14 cellular contexts compared by ENCODE assay signal in genomic region chr2:42195559-42195958, GRCh38. TPM values are rescaled to one million over a fixed set of nuclear protein-coding genes. Genes with fewer than 3 reads are reported as not detected.
DNase-seq lines count a peak whose midpoint lies in the region; ATAC-seq, FAIRE-seq and TF ChIP-seq lines count a peak whose summit lies in the region.
"Had no signal": no experiment of that assay in that cellular context is flagged by ENCODE, and none has a peak within 500 bp of the region (broad histone marks: within the 10 kb centered on the region; RNA-seq: fewer than 3 reads in every experiment).

No MANE protein-coding gene starts in this region.

- POLR2A ChIA-PET in GM12878 (lab: Charles Lee): interaction anchor here (0.9 to 2.0 kb wide), 4 partner anchors 13 to 98 kb away, joined by 3 to 6 read pairs (median 4); no protein-coding TSS in a partner anchor

- peaks cover 72% of the 10 kb centered on the region for H3K79me2 ChIP-seq in GM12878 (ENCODE audit: control insufficient read depth, insufficient read depth, low read length)

- no peak for TF ChIP-seq POLR2A in GM12878 (IDR thresholded peaks at IDR 0.05; ENCODE audit: low read depth, low read length)

- no peak overlapping the region for H3K4me2 ChIP-seq in GM12878 (ENCODE audit: control insufficient read depth, insufficient read depth)

- no peak overlapping the region for H2AFZ ChIP-seq in GM12878 (ENCODE audit: control insufficient read depth, low read depth, low read length)

- TF ChIP-seq CTCF in GM12878 (IDR thresholded peaks at IDR 0.05 in 2 of 3, conservative IDR thresholded peaks at IDR 0.05 in 1 of 3; ENCODE audit: control insufficient read depth in 2 of 3, extremely low read depth in 1 of 3, insufficient read depth in 1 of 3, low read depth in 3 of 3, low read length in 3 of 3): no peak

- FAIRE-seq in HTR-8/SVneo (lab: Jason Lieb, UNC) (no peak), GM12878 (lab: Jason Lieb, UNC) (no peak)

- ATAC-seq in GM12878 (no peak), left colon (peak; percentile 73), GM19455 (IDR thresholded peaks at IDR 0.05; ENCODE audit: unreplicated experiment) (no peak)
- ATAC-seq: activated naive CD4-positive, alpha-beta T cell treated with anti-CD3 and anti-CD28 coated beads, Interleukin-2, amount 50 U/mL, for 72 hours had no signal

- intact Hi-C loops in GM12878 (cut with micrococcal nuclease; ENCODE audit: unreplicated experiment) (no loop called here), left colon (cut with DNase I, micrococcal nuclease) (loop anchor here in 1 of 2 donors (10.0 kb wide), 1 partner anchor 101 kb away; no protein-coding TSS in a partner anchor)

- in situ Hi-C loops in GM12878 (cut with MboI): loop anchor here (5.0 kb wide), 1 partner anchor 98 kb away; no protein-coding TSS in a partner anchor

- RAD21 ChIA-PET in GM12878 (lab: Charles Lee; ENCODE audit: unreplicated experiment): interaction anchor here (0.9 to 3.5 kb wide), 8 partner anchors 12 to 133 kb away, joined by 3 to 64 read pairs (median 9); no protein-coding TSS in a partner anchor

- H3K4me3 ChIP-seq in GM12878: no peak overlapping the region
- H3K4me3 ChIP-seq: stomach had no signal

- H4K20me1 ChIP-seq in GM12878 (ENCODE audit: control insufficient read depth, insufficient read depth): no peaks in the 10 kb centered on the region

- H3K9ac ChIP-seq in GM12878 (ENCODE audit: control insufficient read depth, insufficient read depth, low read length): no peak overlapping the region

- DNase-seq in AG20443 (ENCODE audit: low spot score) (peak; percentile 24), HTR-8/SVneo (ENCODE audit: insufficient read length, low spot score) (peak; percentile 23), GM12878 (ENCODE audit: low read depth, low spot score) (no peak), left colon (no peak), middle frontal gyrus (ENCODE audit: extremely low spot score, low spot score) (no peak), HUDEP-2 (lab: John Stamatoyannopoulos, UW; ENCODE audit: unreplicated experiment in 76 of 76) (no peak), epidermal melanocyte (ENCODE audit: insufficient read length, low spot score) (no peak)
- DNase-seq: activated CD4-positive, alpha-beta memory T cell treated with anti-CD3 and anti-CD28 coated beads for 36 hours; Calu3; effector memory CD4-positive, alpha-beta T cell; stimulated activated CD4-positive, alpha-beta T cell treated with anti-CD3 and anti-CD28 coated beads, Interleukin-2, amount 100 ng/mL, for 24 hours; stomach had no signal

- no TSS peak for BruUV-seq in GM12878 (replicated peaks; lab: Mats Ljungman, UMichigan)

- TF ChIP-seq EP300 in GM12878 (IDR thresholded peaks at IDR 0.05; ENCODE audit: borderline replicate concordance in 1 of 2, control insufficient read depth in 1 of 2, low read depth in 2 of 2, low read length in 2 of 2): no peak

- TF ChIP-seq RAD21 in GM12878 (IDR thresholded peaks at IDR 0.05; ENCODE audit: insufficient read depth, low read depth, low read length): no peak

- peaks cover 19% of the 10 kb centered on the region; the same call in 1 of the 2 replicates for H3K4me1 ChIP-seq in GM12878 (ENCODE audit: control insufficient read depth, insufficient read depth, low read length)

- CTCF ChIA-PET in GM12878 (lab: Yijun Ruan, JAX): interaction anchor here (0.7 to 6.9 kb wide), 22 partner anchors 13 to 326 kb away, joined by 3 to 160 read pairs (median 4); no protein-coding TSS in a partner anchor

- no peak overlapping the region for H3K27ac ChIP-seq in GM12878 (ENCODE audit: control insufficient read depth, insufficient read depth)

- H3K9me3 ChIP-seq in GM12878 (replicated peaks; ENCODE audit: control insufficient read depth, insufficient read depth, low read length): no peaks in the 10 kb centered on the region
- H3K9me3 ChIP-seq: stomach had no signal

- no peaks in the 10 kb centered on the region for H3K27me3 ChIP-seq in GM12878 (replicated peaks in 1 of 2; ENCODE audit: control insufficient read depth in 2 of 2, insufficient read depth in 2 of 2, low read length in 1 of 2)
- H3K27me3 ChIP-seq: stomach had no signal

- no peaks in the 10 kb centered on the region; a peak in 1 of 4 replicates for H3K36me3 ChIP-seq in GM12878 (ENCODE audit: control insufficient read depth in 2 of 2, insufficient read depth in 2 of 2, low read length in 1 of 2)
- H3K36me3 ChIP-seq: stomach had no signal

- SMC1A ChIA-PET in GM12878 (lab: Charles Lee; ENCODE audit: uncharacterized antibody, unreplicated experiment): interaction anchor here (0.9 to 4.3 kb wide), 14 partner anchors 14 to 354 kb away, joined by 3 to 95 read pairs (median 4); no protein-coding TSS in a partner anchor

TF ChIP-seq in GM12878, 131 proteins besides CTCF, POLR2A, EP300 and RAD21:
- TF ChIP-seq CHD1 (IDR thresholded peaks at IDR 0.05; ENCODE audit: low read depth, low read length): no peak
- no peak for TF ChIP-seq NRF1 (conservative IDR thresholded peaks at IDR 0.05; ENCODE audit: low read depth, low read length)
- TF ChIP-seq RAD51 (IDR thresholded peaks at IDR 0.05): no peak
- TF ChIP-seq SRF (IDR thresholded peaks at IDR 0.05; ENCODE audit: low read depth in 2 of 2, low read length in 2 of 2): no peak
- TF ChIP-seq, protein P1, sequence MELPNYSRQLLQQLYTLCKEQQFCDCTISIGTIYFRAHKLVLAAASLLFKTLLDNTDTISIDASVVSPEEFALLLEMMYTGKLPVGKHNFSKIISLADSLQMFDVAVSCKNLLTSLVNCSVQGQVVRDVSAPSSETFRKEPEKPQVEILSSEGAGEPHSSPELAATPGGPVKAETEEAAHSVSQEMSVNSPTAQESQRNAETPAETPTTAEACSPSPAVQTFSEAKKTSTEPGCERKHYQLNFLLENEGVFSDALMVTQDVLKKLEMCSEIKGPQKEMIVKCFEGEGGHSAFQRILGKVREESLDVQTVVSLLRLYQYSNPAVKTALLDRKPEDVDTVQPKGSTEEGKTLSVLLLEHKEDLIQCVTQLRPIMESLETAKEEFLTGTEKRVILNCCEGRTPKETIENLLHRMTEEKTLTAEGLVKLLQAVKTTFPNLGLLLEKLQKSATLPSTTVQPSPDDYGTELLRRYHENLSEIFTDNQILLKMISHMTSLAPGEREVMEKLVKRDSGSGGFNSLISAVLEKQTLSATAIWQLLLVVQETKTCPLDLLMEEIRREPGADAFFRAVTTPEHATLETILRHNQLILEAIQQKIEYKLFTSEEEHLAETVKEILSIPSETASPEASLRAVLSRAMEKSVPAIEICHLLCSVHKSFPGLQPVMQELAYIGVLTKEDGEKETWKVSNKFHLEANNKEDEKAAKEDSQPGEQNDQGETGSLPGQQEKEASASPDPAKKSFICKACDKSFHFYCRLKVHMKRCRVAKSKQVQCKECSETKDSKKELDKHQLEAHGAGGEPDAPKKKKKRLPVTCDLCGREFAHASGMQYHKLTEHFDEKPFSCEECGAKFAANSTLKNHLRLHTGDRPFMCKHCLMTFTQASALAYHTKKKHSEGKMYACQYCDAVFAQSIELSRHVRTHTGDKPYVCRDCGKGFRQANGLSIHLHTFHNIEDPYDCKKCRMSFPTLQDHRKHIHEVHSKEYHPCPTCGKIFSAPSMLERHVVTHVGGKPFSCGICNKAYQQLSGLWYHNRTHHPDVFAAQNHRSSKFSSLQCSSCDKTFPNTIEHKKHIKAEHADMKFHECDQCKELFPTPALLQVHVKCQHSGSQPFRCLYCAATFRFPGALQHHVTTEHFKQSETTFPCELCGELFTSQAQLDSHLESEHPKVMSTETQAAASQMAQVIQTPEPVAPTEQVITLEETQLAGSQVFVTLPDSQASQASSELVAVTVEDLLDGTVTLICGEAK (IDR thresholded peaks at IDR 0.05; ENCODE audit: borderline replicate concordance): peak; percentile 30; the same call in 1 of the 2 replicates
- no peak for TF ChIP-seq SIN3A (IDR thresholded peaks at IDR 0.05; ENCODE audit: low read depth, low read length)
- no peak for TF ChIP-seq ZNF207 (IDR thresholded peaks at IDR 0.05; ENCODE audit: borderline replicate concordance)
- TF ChIP-seq BACH1 (IDR thresholded peaks at IDR 0.05; ENCODE audit: borderline replicate concordance): no peak
- no peak for TF ChIP-seq IKZF1 (conservative IDR thresholded peaks at IDR 0.05)

RNA-seq across cellular contexts. Expression of gene EML4, which starts 26.4 kb away (rescaled TPM):
- total RNA-seq in GM12878 (2013; cell fraction: nucleolus; rRNA removed): 180 and 187 TPM in 2 replicates
- total RNA-seq in GM12878 (2014; rRNA removed) (70.9 and 82.6 TPM in 2 replicates), GM12878 (2014; rRNA removed; fragmentation: Illumina TruSeq; extraction: Trizol) (82.9 and 83.6 TPM in 2 replicates), GM12878 (2021) (80.9 and 91.3 TPM in 2 replicates), left colon (10 to 100 TPM; 68.2 to 76.5 TPM)
- 23.3 TPM for polyA plus RNA-seq in GM12878 (2011; ENCODE audit: low read depth)
- polyA plus RNA-seq in GM12878 (2011; rRNA removed) (85.1 and 110 TPM in 2 replicates), GM12878 (2014; fragmentation: Illumina TruSeq; extraction: Trizol) (78.5 and 95.8 TPM in 2 replicates), GM12878 (2014; fragmentation: Nextera tagmentation; extraction: Ambion mirVana) (10 to 100 TPM; 23.1 to 30.8 TPM), GM12878 (2014; rRNA removed) (49.6 and 54.1 TPM in 2 replicates), GM12878 (2016; fragmentation: Nextera tagmentation; extraction: Ambion mirVana) (10 to 100 TPM; 76.2 to 87.0 TPM)
- polyA plus RNA-seq in GM12878 (2011; cell fraction: cytosol; rRNA removed): 35.9 and 42.7 TPM in 2 replicates
- polyA plus RNA-seq in GM12878 (2011; cell fraction: nucleus; rRNA removed): 68.7 and 75.4 TPM in 2 replicates
- polyA plus RNA-seq in GM12878 (2012): 29.2 and 32.3 TPM in 2 replicates
- 97.9 and 138 TPM in 2 replicates for polyA minus RNA-seq in GM12878 (2011; rRNA and poly(A)+ RNA removed)
- 23.4 and 35.6 TPM in 2 replicates for polyA minus RNA-seq in GM12878 (2011; cell fraction: cytosol; rRNA and poly(A)+ RNA removed)
- 58.8 and 107 TPM in 2 replicates for polyA minus RNA-seq in GM12878 (2011; cell fraction: nucleus; rRNA and poly(A)+ RNA removed)

Comparison
In these comparisons a context has a peak if more than half of its experiments do, and no peak if none do; other contexts are left out.
1. DNase-seq: peak in AG20443 (single experiment) and HTR-8/SVneo (single experiment); none in GM12878 (single experiment), left colon (0 of 2), middle frontal gyrus (single experiment), HUDEP-2 (0 of 76) and epidermal melanocyte (single experiment).